Comparison of ENCODE assay signal across 30 cellular contexts in genomic region chr3:111218615-111219014, GRCh38.
"Had no signal": no experiment of that assay in that cellular context is flagged by ENCODE, and none has a peak within 500 bp of the region (broad histone marks: within the 10 kb centered on the region; RNA-seq: fewer than 3 reads in every experiment).

No MANE protein-coding gene starts in this region.

- H3K4me3 ChIP-seq: ascending aorta, breast epithelium, cardiac muscle cell, colonic mucosa, dorsolateral prefrontal cortex, gastroesophageal sphincter had no signal

- ATAC-seq: activated CD4-positive, CD25-positive, alpha-beta regulatory T cell treated with anti-CD3 and anti-CD28 coated beads, Interleukin-2, amount 50 U/mL, for 24 hours; activated naive CD4-positive, alpha-beta T cell treated with anti-CD3 and anti-CD28 coated beads, Interleukin-2, amount 50 U/mL, for 72 hours; activated T-cell treated with anti-CD3 and anti-CD28 coated beads, Interleukin-2, amount 50 U/mL, for 72 hours; esophagus mucosa; gastroesophageal sphincter; T-helper 17 cell had no signal

- DNase-seq: activated B cell treated with CpG ODN at 0.5 μM for 24 hours; activated CD4-positive, alpha-beta memory T cell treated with anti-CD3 and anti-CD28 coated beads, Interleukin-2, amount 10 ng/mL, durations not matched to agents 7 days and 5 days; activated CD4-positive, alpha-beta T cell treated with anti-CD3 and anti-CD28 coated beads for 48 hours; activated CD4-positive, alpha-beta T cell treated with anti-CD3 and anti-CD28 coated beads, Interleukin-2, amount 50 U/mL, for 4 hours; activated CD8-positive, alpha-beta memory T cell treated with anti-CD3 and anti-CD28 coated beads, Interleukin-2, amount 50 U/mL, for 48 hours; activated gamma-delta T cell; activated naive CD4-positive, alpha-beta T cell; activated naive CD4-positive, alpha-beta T cell treated with anti-CD3 and anti-CD28 coated beads, Interleukin-2, amount 10 ng/mL, durations not matched to agents 7 days and 5 days; activated naive CD8-positive, alpha-beta T cell treated with anti-CD3 and anti-CD28 coated beads, Interleukin-2, amount 10 ng/mL, durations not matched to agents 7 days and 5 days; activated T-cell treated with anti-CD3 and anti-CD28 coated beads for 4 hours; activated T-cell treated with anti-CD3 and anti-CD28 coated beads, Interleukin-2, amount 50 U/mL, for 24 hours; activated T-cell treated with anti-CD3 and anti-CD28 coated beads, Interleukin-2, amount 50 U/mL, for 72 hours; central memory CD4-positive, alpha-beta T cell; cerebellar nuclear complex; colonic mucosa; dorsolateral prefrontal cortex; effector memory CD4-positive, alpha-beta T cell; endodermal cell; foreskin melanocyte; hippocampal formation; T-helper 17 cell; T1000; WERI-Rb-1 had no signal
